9 cellular contexts compared by ENCODE assay signal in genomic region chr4:149896428-149896827, GRCh38.
DNase-seq lines count a peak whose midpoint lies in the region; ATAC-seq and TF ChIP-seq lines count a peak whose summit lies in the region.
"Had no signal": no experiment of that assay in that cellular context is flagged by ENCODE, and none has a peak within 500 bp of the region (broad histone marks: within the 10 kb centered on the region; RNA-seq: fewer than 3 reads in every experiment).

No MANE protein-coding gene starts in this region.

- POLR2A ChIA-PET in AG04450 (lab: Yijun Ruan, JAX) (no interaction called here), RWPE1 (lab: Yijun Ruan, JAX; ENCODE audit: low non-redundant PET) (no interaction called here)

- peak; percentile 45 for ATAC-seq in GM23338
- no peak for ATAC-seq in activated CD4-positive, CD25-positive, alpha-beta regulatory T cell treated with anti-CD3 and anti-CD28 coated beads, Interleukin-2, amount 50 U/mL, for 24 hours
- no peak for ATAC-seq in esophagus mucosa

- H3K4me3 ChIP-seq in AG04450 (ENCODE audit: low read depth, low read length) (no peak overlapping the region), GM23338 (no peak overlapping the region)

- no peaks in the 10 kb centered on the region for H3K9me2 ChIP-seq in GM23338 (ENCODE audit: insufficient read depth)

- H3K36me3 ChIP-seq in GM23338 (ENCODE audit: insufficient read depth) = no peaks in the 10 kb centered on the region

- H3K27ac ChIP-seq in AG04450 (ENCODE audit: low read depth, low read length) (no peak overlapping the region), GM23338 (ENCODE audit: low read depth) (no peak overlapping the region), RWPE1 (no peak overlapping the region)

- H3K4me2 ChIP-seq in GM23338 = no peak overlapping the region

- no peak overlapping the region for H3K27ac Mint-ChIP-seq in GM23338
- H3K27ac Mint-ChIP-seq: IgD-negative memory B cell had no signal

- CTCF ChIA-PET in AG04450 (lab: Charles Lee) = interaction anchor here (0.9 to 3.4 kb wide), 14 partner anchors 10 to 730 kb away, joined by 3 to 69 read pairs (median 4); no protein-coding TSS in a partner anchor
- CTCF ChIA-PET in RWPE1 (lab: Yijun Ruan, JAX) = interaction anchor here (0.6 to 1.3 kb wide), 3 partner anchors 347 to 534 kb away, joined by 3 read pairs; no protein-coding TSS in a partner anchor

- no peak overlapping the region for H2AFZ ChIP-seq in GM23338

- peaks cover 3% of the 10 kb centered on the region; the same call in 2 of the 3 replicates for H3K4me1 Mint-ChIP-seq in GM23338

- TF ChIP-seq CTCF in AG04450 (IDR thresholded peaks at IDR 0.05; ENCODE audit: low read depth, low read length) (peak; percentile 79), GM23338 (conservative IDR thresholded peaks at IDR 0.05; ENCODE audit: low read depth in 2 of 2) (peak; percentile 44 to 72), RWPE1 (conservative IDR thresholded peaks at IDR 0.05; ENCODE audit: low read depth) (peak; percentile 64)

- H3K4me3 Mint-ChIP-seq in GM23338 = no peak overlapping the region
- H3K4me3 Mint-ChIP-seq: IgD-negative memory B cell had no signal

- no peaks in the 10 kb centered on the region for H3F3A ChIP-seq in GM23338 (replicated peaks; ENCODE audit: low read depth)

- H4K20me1 ChIP-seq in GM23338 (replicated peaks; ENCODE audit: insufficient read depth) = no peaks in the 10 kb centered on the region

- no peaks in the 10 kb centered on the region for H3K9me3 Mint-ChIP-seq in GM23338

- no peaks in the 10 kb centered on the region for H3K79me2 ChIP-seq in GM23338 (replicated peaks; ENCODE audit: insufficient read depth)

- no peaks in the 10 kb centered on the region for H3K4me1 ChIP-seq in GM23338 (ENCODE audit: insufficient read depth)

- DNase-seq in AG04450 (ENCODE audit: low read depth, low spot score) (no peak), GM23338 (ENCODE audit: low spot score) (peak; percentile 40), RWPE1 (ENCODE audit: low spot score) (peak; percentile 45), hepatic stellate cell (ENCODE audit: low spot score) (peak; percentile 26), LoVo (ENCODE audit: low spot score) (no peak), ureter (ENCODE audit: low spot score) (no peak)

- no peaks in the 10 kb centered on the region for H3K9me3 ChIP-seq in AG04450 (ENCODE audit: control insufficient read depth, insufficient read depth, low read length)

- H3K27me3 ChIP-seq in AG04450 (ENCODE audit: control insufficient read depth, insufficient read depth, low read length) = no peaks in the 10 kb centered on the region
- no peaks in the 10 kb centered on the region for H3K27me3 ChIP-seq in GM23338 (ENCODE audit: insufficient read depth)

- H3K36me3 Mint-ChIP-seq in GM23338 (ENCODE audit: low read depth) = no peaks in the 10 kb centered on the region
- H3K36me3 Mint-ChIP-seq: IgD-negative memory B cell had no signal

- H3K27me3 Mint-ChIP-seq in GM23338 (ENCODE audit: insufficient read depth, low read depth, poor library complexity) = no peaks in the 10 kb centered on the region

TF ChIP-seq in GM23338, 12 proteins besides CTCF, POLR2A, EP300 and RAD21:
- TF ChIP-seq NANOG (IDR thresholded peaks at IDR 0.05; ENCODE audit: borderline replicate concordance) (no peak), CREB1 (CRISPR knock-in tag; IDR thresholded peaks at IDR 0.05; ENCODE audit: low read depth) (no peak), STAT1 (IDR thresholded peaks at IDR 0.05; ENCODE audit: unreplicated experiment) (no peak), JUNB (IDR thresholded peaks at IDR 0.05; ENCODE audit: unreplicated experiment) (no peak), ZNF114 (CRISPR knock-in tag; IDR thresholded peaks at IDR 0.05) (no peak), POLR2AphosphoS5 (IDR thresholded peaks at IDR 0.05; ENCODE audit: low read depth) (no peak)
- TF ChIP-seq, protein P1, sequence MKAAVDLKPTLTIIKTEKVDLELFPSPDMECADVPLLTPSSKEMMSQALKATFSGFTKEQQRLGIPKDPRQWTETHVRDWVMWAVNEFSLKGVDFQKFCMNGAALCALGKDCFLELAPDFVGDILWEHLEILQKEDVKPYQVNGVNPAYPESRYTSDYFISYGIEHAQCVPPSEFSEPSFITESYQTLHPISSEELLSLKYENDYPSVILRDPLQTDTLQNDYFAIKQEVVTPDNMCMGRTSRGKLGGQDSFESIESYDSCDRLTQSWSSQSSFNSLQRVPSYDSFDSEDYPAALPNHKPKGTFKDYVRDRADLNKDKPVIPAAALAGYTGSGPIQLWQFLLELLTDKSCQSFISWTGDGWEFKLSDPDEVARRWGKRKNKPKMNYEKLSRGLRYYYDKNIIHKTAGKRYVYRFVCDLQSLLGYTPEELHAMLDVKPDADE (IDR thresholded peaks at IDR 0.05) = no peak
- TF ChIP-seq, protein P2, sequence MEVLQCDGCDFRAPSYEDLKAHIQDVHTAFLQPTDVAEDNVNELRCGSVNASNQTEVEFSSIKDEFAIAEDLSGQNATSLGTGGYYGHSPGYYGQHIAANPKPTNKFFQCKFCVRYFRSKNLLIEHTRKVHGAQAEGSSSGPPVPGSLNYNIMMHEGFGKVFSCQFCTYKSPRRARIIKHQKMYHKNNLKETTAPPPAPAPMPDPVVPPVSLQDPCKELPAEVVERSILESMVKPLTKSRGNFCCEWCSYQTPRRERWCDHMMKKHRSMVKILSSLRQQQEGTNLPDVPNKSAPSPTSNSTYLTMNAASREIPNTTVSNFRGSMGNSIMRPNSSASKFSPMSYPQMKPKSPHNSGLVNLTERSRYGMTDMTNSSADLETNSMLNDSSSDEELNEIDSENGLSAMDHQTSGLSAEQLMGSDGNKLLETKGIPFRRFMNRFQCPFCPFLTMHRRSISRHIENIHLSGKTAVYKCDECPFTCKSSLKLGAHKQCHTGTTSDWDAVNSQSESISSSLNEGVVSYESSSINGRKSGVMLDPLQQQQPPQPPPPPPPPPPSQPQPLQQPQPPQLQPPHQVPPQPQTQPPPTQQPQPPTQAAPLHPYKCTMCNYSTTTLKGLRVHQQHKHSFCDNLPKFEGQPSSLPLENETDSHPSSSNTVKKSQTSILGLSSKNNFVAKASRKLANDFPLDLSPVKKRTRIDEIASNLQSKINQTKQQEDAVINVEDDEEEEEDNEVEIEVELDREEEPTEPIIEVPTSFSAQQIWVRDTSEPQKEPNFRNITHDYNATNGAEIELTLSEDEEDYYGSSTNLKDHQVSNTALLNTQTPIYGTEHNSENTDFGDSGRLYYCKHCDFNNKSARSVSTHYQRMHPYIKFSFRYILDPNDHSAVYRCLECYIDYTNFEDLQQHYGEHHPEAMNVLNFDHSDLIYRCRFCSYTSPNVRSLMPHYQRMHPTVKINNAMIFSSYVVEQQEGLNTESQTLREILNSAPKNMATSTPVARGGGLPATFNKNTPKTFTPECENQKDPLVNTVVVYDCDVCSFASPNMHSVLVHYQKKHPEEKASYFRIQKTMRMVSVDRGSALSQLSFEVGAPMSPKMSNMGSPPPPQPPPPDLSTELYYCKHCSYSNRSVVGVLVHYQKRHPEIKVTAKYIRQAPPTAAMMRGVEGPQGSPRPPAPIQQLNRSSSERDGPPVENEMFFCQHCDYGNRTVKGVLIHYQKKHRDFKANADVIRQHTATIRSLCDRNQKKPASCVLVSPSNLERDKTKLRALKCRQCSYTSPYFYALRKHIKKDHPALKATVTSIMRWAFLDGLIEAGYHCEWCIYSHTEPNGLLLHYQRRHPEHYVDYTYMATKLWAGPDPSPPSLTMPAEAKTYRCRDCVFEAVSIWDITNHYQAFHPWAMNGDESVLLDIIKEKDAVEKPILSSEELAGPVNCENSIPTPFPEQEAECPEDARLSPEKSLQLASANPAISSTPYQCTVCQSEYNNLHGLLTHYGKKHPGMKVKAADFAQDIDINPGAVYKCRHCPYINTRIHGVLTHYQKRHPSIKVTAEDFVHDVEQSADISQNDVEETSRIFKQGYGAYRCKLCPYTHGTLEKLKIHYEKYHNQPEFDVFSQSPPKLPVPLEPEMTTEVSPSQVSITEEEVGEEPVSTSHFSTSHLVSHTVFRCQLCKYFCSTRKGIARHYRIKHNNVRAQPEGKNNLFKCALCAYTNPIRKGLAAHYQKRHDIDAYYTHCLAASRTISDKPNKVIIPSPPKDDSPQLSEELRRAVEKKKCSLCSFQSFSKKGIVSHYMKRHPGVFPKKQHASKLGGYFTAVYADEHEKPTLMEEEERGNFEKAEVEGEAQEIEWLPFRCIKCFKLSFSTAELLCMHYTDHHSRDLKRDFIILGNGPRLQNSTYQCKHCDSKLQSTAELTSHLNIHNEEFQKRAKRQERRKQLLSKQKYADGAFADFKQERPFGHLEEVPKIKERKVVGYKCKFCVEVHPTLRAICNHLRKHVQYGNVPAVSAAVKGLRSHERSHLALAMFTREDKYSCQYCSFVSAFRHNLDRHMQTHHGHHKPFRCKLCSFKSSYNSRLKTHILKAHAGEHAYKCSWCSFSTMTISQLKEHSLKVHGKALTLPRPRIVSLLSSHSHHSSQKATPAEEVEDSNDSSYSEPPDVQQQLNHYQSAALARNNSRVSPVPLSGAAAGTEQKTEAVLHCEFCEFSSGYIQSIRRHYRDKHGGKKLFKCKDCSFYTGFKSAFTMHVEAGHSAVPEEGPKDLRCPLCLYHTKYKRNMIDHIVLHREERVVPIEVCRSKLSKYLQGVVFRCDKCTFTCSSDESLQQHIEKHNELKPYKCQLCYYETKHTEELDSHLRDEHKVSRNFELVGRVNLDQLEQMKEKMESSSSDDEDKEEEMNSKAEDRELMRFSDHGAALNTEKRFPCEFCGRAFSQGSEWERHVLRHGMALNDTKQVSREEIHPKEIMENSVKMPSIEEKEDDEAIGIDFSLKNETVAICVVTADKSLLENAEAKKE (CRISPR knock-in tag; IDR thresholded peaks at IDR 0.05) = no peak

Comparison
In these comparisons a context has a peak if more than half of its experiments do, and no peak if none do; other contexts are left out.
1. DNase-seq: peak in GM23338 (single experiment), RWPE1 (single experiment) and hepatic stellate cell (single experiment); none in AG04450 (single experiment), LoVo (single experiment) and ureter (single experiment).
2. Peak in every context shown above with its lines, with median percentiles within 50 percentile points of each other: CTCF ChIP-seq.